Comparison of ENCODE assay signal across 2 cellular contexts in genomic region chr9:83956288-83957028, GRCh38.
TF ChIP-seq lines count a peak whose summit lies in the region.

No MANE protein-coding gene starts in this region.

TF ChIP-seq in HEK293, 187 proteins besides CTCF, POLR2A, EP300 and RAD21 (continued from another document and continues in another):
- no peak for TF ChIP-seq PRDM10 (tag by site-specific recombination; IDR thresholded peaks at IDR 0.05)
- TF ChIP-seq ZNF335 (tag by site-specific recombination; conservative IDR thresholded peaks at IDR 0.05): peak; percentile 88
- TF ChIP-seq ZNF549 (tag by site-specific recombination; IDR thresholded peaks at IDR 0.05): no peak
- peak; percentile 74 for TF ChIP-seq ZBTB26 (tag by site-specific recombination; optimal IDR thresholded peaks at IDR 0.05)
- TF ChIP-seq ZNF132 (tag by site-specific recombination; IDR thresholded peaks at IDR 0.05; ENCODE audit: borderline replicate concordance): no peak
- TF ChIP-seq ZNF521 (tag by site-specific recombination; IDR thresholded peaks at IDR 0.05): no peak
- TF ChIP-seq ZNF792 (tag by site-specific recombination; IDR thresholded peaks at IDR 0.05): no peak
- peak; percentile 53; the same call in 1 of the 2 replicates for TF ChIP-seq KLF16 (tag by site-specific recombination; IDR thresholded peaks at IDR 0.05)
- no peak for TF ChIP-seq ZNF138 (tag by site-specific recombination; IDR thresholded peaks at IDR 0.05; ENCODE audit: borderline replicate concordance)
- TF ChIP-seq ZBTB17 (tag by site-specific recombination; IDR thresholded peaks at IDR 0.05): no peak; the same call in 1 of the 2 replicates
- TF ChIP-seq ZNF174 (tag by site-specific recombination; IDR thresholded peaks at IDR 0.05): no peak
- no peak for TF ChIP-seq ZFP41 (tag by site-specific recombination; IDR thresholded peaks at IDR 0.05; ENCODE audit: borderline replicate concordance)
- TF ChIP-seq BCL6B (tag by site-specific recombination; IDR thresholded peaks at IDR 0.05): no peak
- no peak for TF ChIP-seq ZNF223 (tag by site-specific recombination; IDR thresholded peaks at IDR 0.05)
- TF ChIP-seq ZNF324 (tag by site-specific recombination; IDR thresholded peaks at IDR 0.05): no peak
- TF ChIP-seq GFI1B (tag by site-specific recombination; IDR thresholded peaks at IDR 0.05): no peak
- TF ChIP-seq ZNF37A (tag by site-specific recombination; IDR thresholded peaks at IDR 0.05): no peak
- TF ChIP-seq ZNF23 (tag by site-specific recombination; IDR thresholded peaks at IDR 0.05; ENCODE audit: borderline replicate concordance): no peak
- TF ChIP-seq ZBTB6 (tag by site-specific recombination; IDR thresholded peaks at IDR 0.05): no peak
- peak; percentile 66 for TF ChIP-seq PATZ1 (tag by site-specific recombination; IDR thresholded peaks at IDR 0.05)
- no peak for TF ChIP-seq ZNF354C (tag by site-specific recombination; IDR thresholded peaks at IDR 0.05; ENCODE audit: borderline replicate concordance, low read depth)
- no peak for TF ChIP-seq ZNF274 (IDR thresholded peaks at IDR 0.05; ENCODE audit: low read length)
- TF ChIP-seq ZNF274 (tag by site-specific recombination; IDR thresholded peaks at IDR 0.05; ENCODE audit: borderline replicate concordance): no peak

TF ChIP-seq in HepG2, 621 proteins besides CTCF, POLR2A, EP300 and RAD21 (continued from another document and continues in another):
- TF ChIP-seq PRDM15 (CRISPR knock-in tag; IDR thresholded peaks at IDR 0.05): no peak
- TF ChIP-seq ZNF878 (CRISPR knock-in tag; IDR thresholded peaks at IDR 0.05): peak; percentile 91; the same call in 1 of the 2 replicates
- TF ChIP-seq NFAT5 (CRISPR knock-in tag; IDR thresholded peaks at IDR 0.05): 0 out of 2 replicates have a peak, but pooled peaks have one; percentile 49
- TF ChIP-seq POGK (CRISPR knock-in tag; conservative IDR thresholded peaks at IDR 0.05): peak; percentile 71; the same call in 1 of the 2 replicates
- peak; percentile 93 for TF ChIP-seq PHF21A (CRISPR knock-in tag; IDR thresholded peaks at IDR 0.05)
- TF ChIP-seq KDM3A (CRISPR knock-in tag; IDR thresholded peaks at IDR 0.05; ENCODE audit: low read depth): peak; percentile 75; the same call in 1 of the 2 replicates
- no peak for TF ChIP-seq ZSCAN30 (CRISPR knock-in tag; IDR thresholded peaks at IDR 0.05)
- peak; percentile 86 for TF ChIP-seq KLF9 (CRISPR knock-in tag; IDR thresholded peaks at IDR 0.05; ENCODE audit: low read depth)
- TF ChIP-seq SKI (IDR thresholded peaks at IDR 0.05; ENCODE audit: partially characterized antibody): peak; percentile 54
- TF ChIP-seq EZH2 (conservative IDR thresholded peaks at IDR 0.05; ENCODE audit: low read depth, low read length): no peak
- TF ChIP-seq ZNF770 (CRISPR knock-in tag; IDR thresholded peaks at IDR 0.05): peak; percentile 54; the same call in 1 of the 2 replicates
- no peak for TF ChIP-seq FOXA1 (IDR thresholded peaks at IDR 0.05)
- no peak for TF ChIP-seq FOXA1 (CRISPR knock-in tag; IDR thresholded peaks at IDR 0.05)
- TF ChIP-seq EHMT2 (IDR thresholded peaks at IDR 0.05; ENCODE audit: borderline replicate concordance, low read depth, low read length): no peak
- TF ChIP-seq YEATS4 (CRISPR knock-in tag; IDR thresholded peaks at IDR 0.05; ENCODE audit: borderline replicate concordance): peak; percentile 97
- TF ChIP-seq FOXK1 (CRISPR knock-in tag; IDR thresholded peaks at IDR 0.05; ENCODE audit: borderline replicate concordance, low read depth): peak; percentile 57; the same call in 1 of the 2 replicates
- TF ChIP-seq ARID3A (IDR thresholded peaks at IDR 0.05; ENCODE audit: low read depth, low read length): peak; percentile 18; the same call in 1 of the 2 replicates
- no peak for TF ChIP-seq ZNF260 (CRISPR knock-in tag; IDR thresholded peaks at IDR 0.05; ENCODE audit: borderline replicate concordance, low read depth)
- peak; percentile 98 for TF ChIP-seq ZNF687 (CRISPR knock-in tag; IDR thresholded peaks at IDR 0.05)
- TF ChIP-seq GZF1 (CRISPR knock-in tag; IDR thresholded peaks at IDR 0.05): peak; percentile 87
- peak; percentile 18; the same call in 1 of the 2 replicates for TF ChIP-seq ZNF280B (CRISPR knock-in tag; IDR thresholded peaks at IDR 0.05; ENCODE audit: borderline replicate concordance)
